In genomic region chr3:142881445-142882224, GRCh38 we compare ENCODE assay signal across 2 cellular contexts.
TF ChIP-seq lines count a peak whose summit lies in the region.

No MANE protein-coding gene starts in this region.

TF ChIP-seq in GM23338, 12 proteins besides CTCF, POLR2A, EP300 and RAD21 (continued from another document):
- TF ChIP-seq ZNF462 (CRISPR knock-in tag; IDR thresholded peaks at IDR 0.05) (no peak), POLR2AphosphoS5 (IDR thresholded peaks at IDR 0.05; ENCODE audit: low read depth) (no peak), ZNF114 (CRISPR knock-in tag; IDR thresholded peaks at IDR 0.05) (no peak), CREB1 (CRISPR knock-in tag; IDR thresholded peaks at IDR 0.05; ENCODE audit: low read depth) (no peak), ZNF331 (CRISPR knock-in tag; IDR thresholded peaks at IDR 0.05; ENCODE audit: low read depth) (no peak), EZH2 (IDR thresholded peaks at IDR 0.05; ENCODE audit: low read depth, unreplicated experiment) (no peak), NANOG (IDR thresholded peaks at IDR 0.05; ENCODE audit: borderline replicate concordance) (no peak), REST (IDR thresholded peaks at IDR 0.05; ENCODE audit: unreplicated experiment) (no peak), STAT1 (IDR thresholded peaks at IDR 0.05; ENCODE audit: unreplicated experiment) (no peak), JUNB (IDR thresholded peaks at IDR 0.05; ENCODE audit: unreplicated experiment) (no peak)

TF ChIP-seq in WTC11, 78 proteins besides CTCF, POLR2A, EP300 and RAD21 (continued from another document):
- no peak for TF ChIP-seq TP53 (CRISPR knock-in tag; IDR thresholded peaks at IDR 0.05)
